8 cellular contexts compared by ENCODE assay signal in genomic region chr1:2232255-2232915, GRCh38. TPM values are rescaled to one million over a fixed set of nuclear protein-coding genes. Genes with fewer than 3 reads are reported as not detected.
DNase-seq lines count a peak whose midpoint lies in the region; ATAC-seq and TF ChIP-seq lines count a peak whose summit lies in the region.

No MANE protein-coding gene starts in this region.

- peaks cover 4% of the 10 kb centered on the region for H3K36me3 Mint-ChIP-seq in activated naive CD4-positive, alpha-beta T cell treated with anti-CD3 and anti-CD28 coated beads, Interleukin-2, amount 50 U/mL, for 24 hours
- H3K36me3 Mint-ChIP-seq in naive B cell, result no peaks in the 10 kb centered on the region

- no peaks in the 10 kb centered on the region for H3K27me3 ChIP-seq in vagina
- no peaks in the 10 kb centered on the region for H3K27me3 ChIP-seq in Karpas-422 (ENCODE audit: low read length)

- H3K9ac ChIP-seq in Karpas-422 (ENCODE audit: low read length), result no peak overlapping the region

- no peaks in the 10 kb centered on the region for H3K79me2 ChIP-seq in Karpas-422 (ENCODE audit: low read length)

- no peaks in the 10 kb centered on the region for H3K9me3 Mint-ChIP-seq in activated naive CD4-positive, alpha-beta T cell treated with anti-CD3 and anti-CD28 coated beads, Interleukin-2, amount 50 U/mL, for 24 hours
- H3K9me3 Mint-ChIP-seq in naive B cell, result no peaks in the 10 kb centered on the region

- no peaks in the 10 kb centered on the region for H3K27me3 Mint-ChIP-seq in activated naive CD4-positive, alpha-beta T cell treated with anti-CD3 and anti-CD28 coated beads, Interleukin-2, amount 50 U/mL, for 24 hours
- H3K27me3 Mint-ChIP-seq in naive B cell, result no peaks in the 10 kb centered on the region

- TF ChIP-seq CTCF in coronary artery (IDR thresholded peaks at IDR 0.05) (no peak), vagina (IDR thresholded peaks at IDR 0.05) (no peak)

- no peak overlapping the region for H2AFZ ChIP-seq in Karpas-422 (ENCODE audit: low read length)

- intact Hi-C loops in vagina (cut with DNase I), result loop anchor here (5.0 kb wide), 2 partner anchors 35 to 40 kb away; no protein-coding TSS in a partner anchor

- no peak for TF ChIP-seq POLR2A in vagina (IDR thresholded peaks at IDR 0.05)

- H3K4me3 ChIP-seq in coronary artery (peak overlapping the region; percentile 96), vagina (peak overlapping the region; percentile 60 to 63), Karpas-422 (ENCODE audit: low read length) (no peak overlapping the region)

- H3K9me2 ChIP-seq in Karpas-422 (replicated peaks; ENCODE audit: insufficient read depth, low read length), result no peaks in the 10 kb centered on the region

- ATAC-seq in naive B cell (ENCODE audit: low read depth in 2 of 2), result no peak
- no peak for ATAC-seq in GM21515 (IDR thresholded peaks at IDR 0.05; ENCODE audit: unreplicated experiment)

- peak overlapping the region; percentile 98 for H3K27ac Mint-ChIP-seq in activated naive CD4-positive, alpha-beta T cell treated with anti-CD3 and anti-CD28 coated beads, Interleukin-2, amount 50 U/mL, for 24 hours
- peak overlapping the region; percentile 51 to 96 (median 82) for H3K27ac Mint-ChIP-seq in naive B cell

- H3K9me3 ChIP-seq in vagina (no peaks in the 10 kb centered on the region), Karpas-422 (ENCODE audit: low read length) (no peaks in the 10 kb centered on the region)

- peaks cover 81% of the 10 kb centered on the region for H3K4me1 ChIP-seq in vagina
- H3K4me1 ChIP-seq in Karpas-422 (ENCODE audit: low read length), result peaks cover under 1% of the 10 kb centered on the region; the same call in 1 of the 2 replicates

- H3K27ac ChIP-seq in coronary artery (peak overlapping the region; percentile 79 to 100), vagina (peak overlapping the region; percentile 96), Karpas-422 (ENCODE audit: low read length) (no peak overlapping the region)

- peaks cover 56% of the 10 kb centered on the region; the same call in 1 of the 2 replicates for H4K20me1 ChIP-seq in Karpas-422 (ENCODE audit: insufficient read depth, low read depth, low read length)

- no peak for DNase-seq in activated naive CD4-positive, alpha-beta T cell treated with anti-CD3 and anti-CD28 coated beads, Interleukin-2, amount 50 U/mL, for 16 hours
- DNase-seq in coronary artery (ENCODE audit: low spot score) (peak; percentile 81), naive B cell (no peak), vagina (ENCODE audit: extremely low spot score in 2 of 2) (no peak), Karpas-422 (no peak)
- DNase-seq in stimulated activated CD4-positive, alpha-beta T cell treated with anti-CD3 and anti-CD28 coated beads, Interleukin-4, amount 100 ng/mL, for 4 hours, result no peak

- peaks cover 59% of the 10 kb centered on the region for H3K4me1 Mint-ChIP-seq in activated naive CD4-positive, alpha-beta T cell treated with anti-CD3 and anti-CD28 coated beads, Interleukin-2, amount 50 U/mL, for 24 hours
- H3K4me1 Mint-ChIP-seq in naive B cell, result peaks cover 61 to 84% (median 74%) of the 10 kb centered on the region in 3 donors

- peak overlapping the region; percentile 94 for H3K4me3 Mint-ChIP-seq in activated naive CD4-positive, alpha-beta T cell treated with anti-CD3 and anti-CD28 coated beads, Interleukin-2, amount 50 U/mL, for 24 hours
- H3K4me3 Mint-ChIP-seq in naive B cell, result peak overlapping the region; percentile 80 to 97 (median 95)

- H3K36me3 ChIP-seq in vagina, result no peaks in the 10 kb centered on the region
- no peaks in the 10 kb centered on the region for H3K36me3 ChIP-seq in Karpas-422 (ENCODE audit: insufficient read depth, low read length)

- H3K4me2 ChIP-seq in Karpas-422 (ENCODE audit: low read depth, low read length, poor library complexity, severe bottlenecking), result no peak overlapping the region

RNA-seq across cellular contexts. Expression of gene SKI, which starts 4.3 kb away (rescaled TPM):
- 1 to 10 TPM in 1 of 6 donors, under 1 TPM in 4, not detected in 1; 0.26 to 1.3 (median 0.52) TPM for polyA plus RNA-seq in naive B cell (ENCODE audit: low read depth in 6 of 6)
- 53.8 TPM for total RNA-seq in vagina
- 1.7 and 2.4 TPM in 2 replicates for total RNA-seq in Karpas-422 (2014; rRNA removed; shearing (Covaris generic); ENCODE audit: low replicate concordance)

RNA-seq across cellular contexts. Expression of gene FAAP20, which starts 37.8 kb away (rescaled TPM):
- polyA plus RNA-seq in naive B cell (ENCODE audit: low read depth in 6 of 6), result 10 to 100 TPM; 67.1 to 90.7 (median 77.7) TPM
- total RNA-seq in vagina, result 92.3 TPM
- 20.1 and 84.8 TPM in 2 replicates for total RNA-seq in Karpas-422 (2014; rRNA removed; shearing (Covaris generic); ENCODE audit: low replicate concordance)

Comparison
In these comparisons a context has a peak if more than half of its experiments do, and no peak if none do; other contexts are left out.
1. RNA of gene SKI, which starts 4.3 kb away (total RNA-seq): 53.8 TPM in vagina (single experiment); 1.7 to 2.4 TPM in Karpas-422; every median in the first group is over 10 times any median in the second.